Comparison of ENCODE assay signal across 36 cellular contexts in the genomic region with DNA sequence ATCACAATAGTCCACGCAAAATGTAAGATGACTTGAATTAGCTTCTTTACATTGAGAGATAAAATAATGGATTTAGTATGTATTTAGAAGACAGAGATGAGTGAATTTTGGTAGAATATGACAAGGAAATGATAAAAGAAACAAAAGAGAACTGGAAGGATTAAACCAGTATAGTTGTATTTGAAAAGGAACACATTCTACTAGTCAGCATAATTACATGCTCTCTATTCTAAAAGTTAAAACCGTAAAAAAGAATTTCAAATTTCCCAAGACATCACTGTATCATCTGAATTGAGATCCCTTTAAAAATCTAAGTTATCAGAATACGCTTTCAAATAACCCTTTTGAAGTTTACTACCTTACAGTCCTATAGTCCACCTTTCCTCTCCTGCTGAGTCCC.
"Had no signal": no experiment of that assay in that cellular context is flagged by ENCODE, and none has a peak within 500 bp of the region (broad histone marks: within the 10 kb centered on the region; RNA-seq: fewer than 3 reads in every experiment).

No MANE protein-coding gene starts in this region.

- FAIRE-seq: astrocyte, TTC549 had no signal

- H3K4me1 Mint-ChIP-seq: activated B cell treated with CpG ODN at 0.5 μM for 24 hours; activated CD4-positive, alpha-beta T cell treated with anti-CD3 and anti-CD28 coated beads, Interleukin-2, amount 10 ng/mL, durations not matched to agents 24 days and 14 days; activated naive CD8-positive, alpha-beta T cell treated with anti-CD3 and anti-CD28 coated beads for 36 hours; activated T-helper 17 cell treated with anti-CD3 and anti-CD28 coated beads, Interleukin-2, amount 50 U/mL, for 72 hours had no signal

- H3K27ac ChIP-seq: adrenal gland, body of pancreas, brain microvascular endothelial cell, breast epithelium, VCaP had no signal

- H3K36me3 ChIP-seq: adrenal gland, brain microvascular endothelial cell, breast epithelium had no signal

- H3K4me1 ChIP-seq: adrenal gland, body of pancreas, breast epithelium had no signal

- H3K4me3 Mint-ChIP-seq: activated B cell treated with CpG ODN at 0.5 μM for 24 hours; activated CD4-positive, alpha-beta memory T cell treated with anti-CD3 and anti-CD28 coated beads for 36 hours; activated CD4-positive, alpha-beta T cell treated with anti-CD3 and anti-CD28 coated beads, Interleukin-2, amount 10 ng/mL, durations not matched to agents 24 days and 14 days; activated CD8-positive, alpha-beta T cell treated with anti-CD3 and anti-CD28 coated beads for 36 hours; activated naive CD4-positive, alpha-beta T cell treated with anti-CD3 and anti-CD28 coated beads for 36 hours; activated naive CD8-positive, alpha-beta T cell treated with anti-CD3 and anti-CD28 coated beads for 36 hours; activated T-cell treated with anti-CD3 and anti-CD28 coated beads, Interleukin-2, amount 50 U/mL, for 4 hours; activated T-cell treated with anti-CD3 and anti-CD28 coated beads, Interleukin-2, amount 50 U/mL, for 72 hours; activated T-helper 1 cell treated with anti-CD3 and anti-CD28 coated beads, Interleukin-12 subunit alpha, Interleukin-12 subunit beta, Interleukin-2, Interleukin-4 antibody, amounts not matched to agents 30 ng/mL and 10 ng/mL and 1 ng/mL, durations not matched to agents 14 hours and 24 hours and 36 hours; activated T-helper 17 cell treated with anti-CD3 and anti-CD28 coated beads, Interleukin-2, amount 50 U/mL, for 72 hours; T-helper 1 cell treated with Interleukin-12 subunit alpha and Interleukin-12 subunit beta and Interleukin-4 antibody, amounts not matched to agents 30 μg/mL and 1 μg/mL, for 36 hours; T-helper 2 cell treated with Interferon-gamma antibody and Interleukin-4, amounts not matched to agents 5 μg/mL and 100 μg/mL, for 36 hours had no signal

- H3K27me3 ChIP-seq: adrenal gland, body of pancreas, brain microvascular endothelial cell, breast epithelium had no signal

- H3K27ac Mint-ChIP-seq: activated B cell treated with CpG ODN at 0.5 μM for 24 hours; activated CD4-positive, alpha-beta memory T cell treated with anti-CD3 and anti-CD28 coated beads for 36 hours; activated CD4-positive, alpha-beta T cell treated with anti-CD3 and anti-CD28 coated beads, Interleukin-2, amount 10 ng/mL, durations not matched to agents 24 days and 14 days; activated CD8-positive, alpha-beta T cell treated with anti-CD3 and anti-CD28 coated beads for 36 hours; activated naive CD4-positive, alpha-beta T cell treated with anti-CD3 and anti-CD28 coated beads for 36 hours; activated naive CD4-positive, alpha-beta T cell treated with anti-CD3 and anti-CD28 coated beads, Interleukin-2, amount 50 U/mL, for 72 hours; activated naive CD8-positive, alpha-beta T cell treated with anti-CD3 and anti-CD28 coated beads for 36 hours; activated T-cell treated with anti-CD3 and anti-CD28 coated beads, Interleukin-2, amount 50 U/mL, for 72 hours; activated T-helper 1 cell treated with anti-CD3 and anti-CD28 coated beads, Interleukin-12 subunit alpha, Interleukin-12 subunit beta, Interleukin-2, Interleukin-4 antibody, amounts not matched to agents 30 ng/mL and 10 ng/mL and 1 ng/mL, durations not matched to agents 14 hours and 24 hours and 36 hours; activated T-helper 17 cell treated with anti-CD3 and anti-CD28 coated beads, Interleukin-2, amount 50 U/mL, for 72 hours; T-helper 1 cell treated with Interleukin-12 subunit alpha and Interleukin-12 subunit beta and Interleukin-4 antibody, amounts not matched to agents 30 μg/mL and 1 μg/mL, for 36 hours; T-helper 2 cell treated with Interferon-gamma antibody and Interleukin-4, amounts not matched to agents 5 μg/mL and 100 μg/mL, for 36 hours had no signal

- H3K27me3 Mint-ChIP-seq: activated B cell treated with CpG ODN at 0.5 μM for 24 hours; activated CD4-positive, alpha-beta memory T cell treated with anti-CD3 and anti-CD28 coated beads for 36 hours; activated CD4-positive, alpha-beta T cell treated with anti-CD3 and anti-CD28 coated beads, Interleukin-2, amount 10 ng/mL, durations not matched to agents 24 days and 14 days; activated CD8-positive, alpha-beta T cell treated with anti-CD3 and anti-CD28 coated beads for 36 hours; activated naive CD8-positive, alpha-beta T cell treated with anti-CD3 and anti-CD28 coated beads for 36 hours; activated T-helper 17 cell treated with anti-CD3 and anti-CD28 coated beads, Interleukin-2, amount 50 U/mL, for 72 hours had no signal

- ATAC-seq: activated CD8-positive, alpha-beta T cell treated with anti-CD3 and anti-CD28 coated beads for 36 hours; activated naive CD4-positive, alpha-beta T cell treated with anti-CD3 and anti-CD28 coated beads, Interleukin-2, amount 50 U/mL, for 72 hours; activated T-cell treated with anti-CD3 and anti-CD28 coated beads, Interleukin-2, amount 50 U/mL, for 4 hours; activated T-cell treated with anti-CD3 and anti-CD28 coated beads, Interleukin-2, amount 50 U/mL, for 72 hours; activated T-helper 17 cell treated with anti-CD3 and anti-CD28 coated beads, Interleukin-2, amount 50 U/mL, for 72 hours; body of pancreas had no signal

- H3K36me3 Mint-ChIP-seq: activated CD4-positive, alpha-beta memory T cell treated with anti-CD3 and anti-CD28 coated beads for 36 hours; activated naive CD8-positive, alpha-beta T cell treated with anti-CD3 and anti-CD28 coated beads for 36 hours had no signal

- H3K4me3 ChIP-seq: adrenal gland, body of pancreas, breast epithelium had no signal

- DNase-seq: activated B cell treated with CpG ODN at 0.5 μM for 24 hours; activated CD4-positive, alpha-beta memory T cell treated with anti-CD3 and anti-CD28 coated beads for 36 hours; activated CD4-positive, alpha-beta T cell treated with anti-CD3 and anti-CD28 coated beads for 4 hours; activated CD4-positive, alpha-beta T cell treated with anti-CD3 and anti-CD28 coated beads, Interleukin-2, amount 10 ng/mL, durations not matched to agents 24 days and 14 days; activated CD4-positive, alpha-beta T cell treated with anti-CD3 and anti-CD28 coated beads, Interleukin-2, amount 50 U/mL, for 1 hour; activated CD4-positive, alpha-beta T cell treated with anti-CD3 and anti-CD28 coated beads, Interleukin-2, amount 50 U/mL, for 4 hours; activated CD4-positive, CD25-positive, alpha-beta regulatory T cell treated with anti-CD3 and anti-CD28 coated beads, Interleukin-2, amount 50 U/mL, for 72 hours; activated CD8-positive, alpha-beta memory T cell treated with anti-CD3 and anti-CD28 coated beads, Interleukin-2, amount 50 U/mL, for 4 hours; activated CD8-positive, alpha-beta T cell treated with anti-CD3 and anti-CD28 coated beads for 36 hours; activated effector memory CD4-positive, alpha-beta T cell treated with anti-CD3 and anti-CD28 coated beads, Interleukin-2, amount 50 U/mL, for 16 hours; activated gamma-delta T cell treated with Interleukin-2 at 50 U/mL for 16 hours; activated naive CD4-positive, alpha-beta T cell; activated naive CD4-positive, alpha-beta T cell treated with anti-CD3 and anti-CD28 coated beads for 36 hours; activated naive CD4-positive, alpha-beta T cell treated with anti-CD3 and anti-CD28 coated beads, Interleukin-2, amount 50 U/mL, for 16 hours; activated naive CD8-positive, alpha-beta T cell treated with anti-CD3 and anti-CD28 coated beads for 36 hours; activated T-cell treated with anti-CD3 and anti-CD28 coated beads for 4 hours; activated T-cell treated with anti-CD3 and anti-CD28 coated beads, Interleukin-2, amount 50 U/mL, for 1 hour; activated T-cell treated with anti-CD3 and anti-CD28 coated beads, Interleukin-2, amount 50 U/mL, for 4 hours; activated T-cell treated with anti-CD3 and anti-CD28 coated beads, Interleukin-2, amount 50 U/mL, for 72 hours; adrenal gland; amniotic stem cell; aorta; body of pancreas; brain microvascular endothelial cell; central memory CD4-positive, alpha-beta T cell; T-helper 2 cell; T-helper 9 cell had no signal

- H3K9me3 Mint-ChIP-seq: activated B cell treated with CpG ODN at 0.5 μM for 24 hours had no signal

- H3K9me3 ChIP-seq: adrenal gland, body of pancreas, breast epithelium had no signal
